ENCODE assay signal across 8 cellular contexts in the genomic region with DNA sequence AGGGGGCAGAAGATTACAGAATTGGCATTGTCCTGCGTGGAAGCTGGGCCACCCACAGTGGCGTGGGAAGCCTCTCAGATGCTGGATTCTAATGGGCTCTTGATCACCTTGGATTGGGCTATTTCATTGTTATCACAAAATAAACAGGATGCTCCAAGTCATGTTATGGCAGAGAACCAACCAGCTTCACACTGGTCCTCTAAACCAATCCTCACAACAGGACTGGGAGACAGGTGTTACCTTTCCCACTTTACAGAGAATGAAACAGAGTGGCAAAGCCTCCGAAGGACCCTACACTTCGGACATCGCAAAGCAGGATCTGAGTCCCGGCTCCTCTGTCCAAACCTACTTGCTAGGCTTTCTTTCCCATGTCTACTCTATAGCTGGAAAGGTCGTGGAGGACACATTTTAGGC. TPM values are rescaled to one million over a fixed set of nuclear protein-coding genes. Genes with fewer than 3 reads are reported as not detected.
DNase-seq lines count a peak whose midpoint lies in the region; ATAC-seq, FAIRE-seq and TF ChIP-seq lines count a peak whose summit lies in the region.

No MANE protein-coding gene starts in this region.

- H3K4me2 ChIP-seq in HepG2 (ENCODE audit: low read depth, low read length): peak overlapping the region; percentile 98

- no peak for TF ChIP-seq EP300 in HepG2 (IDR thresholded peaks at IDR 0.05; ENCODE audit: low read depth in 2 of 2, low read length in 2 of 2)
- no peak for TF ChIP-seq EP300 in HepG2 (CRISPR knock-in tag; IDR thresholded peaks at IDR 0.05; ENCODE audit: borderline replicate concordance)
- TF ChIP-seq EP300 in upper lobe of left lung (IDR thresholded peaks at IDR 0.05): no peak

- DNase-seq in activated naive CD4-positive, alpha-beta T cell treated with anti-CD3 and anti-CD28 coated beads, Interleukin-2, amount 50 U/mL, for 72 hours (ENCODE audit: low spot score in 2 of 2): no peak
- peak; percentile 53 for DNase-seq in astrocyte of the spinal cord (ENCODE audit: low read depth, low spot score)
- no peak for DNase-seq in HepG2 (ENCODE audit: low spot score)
- DNase-seq in upper lobe of left lung: no peak
- no peak for DNase-seq in RPMI8226

- H4K20me1 ChIP-seq in HepG2 (ENCODE audit: insufficient read depth, low read length): no peaks in the 10 kb centered on the region

- H3K36me3 ChIP-seq in HepG2 (replicated peaks in 1 of 2; ENCODE audit: control insufficient read depth in 1 of 2, insufficient read depth in 2 of 2, low read length in 2 of 2) (no peaks in the 10 kb centered on the region), upper lobe of left lung (no peaks in the 10 kb centered on the region)

- H3K27ac Mint-ChIP-seq in activated naive CD4-positive, alpha-beta T cell treated with anti-CD3 and anti-CD28 coated beads, Interleukin-2, amount 50 U/mL, for 24 hours: peak overlapping the region; percentile 55
- peak overlapping the region in 1 of 2 donors; percentile 93 for H3K27ac Mint-ChIP-seq in activated naive CD4-positive, alpha-beta T cell treated with anti-CD3 and anti-CD28 coated beads, Interleukin-2, amount 50 U/mL, for 72 hours

- CTCF ChIA-PET in HepG2 (lab: Yijun Ruan, JAX; ENCODE audit: low intra/inter-chr PET ratio, low total read pairs): no interaction called here

- no peak for ATAC-seq in activated naive CD4-positive, alpha-beta T cell treated with anti-CD3 and anti-CD28 coated beads, Interleukin-2, amount 50 U/mL, for 72 hours
- ATAC-seq in HepG2 (peak; percentile 15), upper lobe of left lung (ENCODE audit: low FRiP score in 2 of 2) (peak; percentile 1), GM21390 (IDR thresholded peaks at IDR 0.05; ENCODE audit: unreplicated experiment) (no peak), HG03460 (IDR thresholded peaks at IDR 0.05; ENCODE audit: unreplicated experiment) (no peak)

- no peak for FAIRE-seq in HepG2 (lab: Jason Lieb, UNC)

- H3K4me3 ChIP-seq in astrocyte of the spinal cord (ENCODE audit: low read depth, low read length) (peak overlapping the region; percentile 92), HepG2 (replicated peaks in 1 of 3; ENCODE audit: insufficient read depth in 1 of 3, low read depth in 2 of 3, low read length in 3 of 3) (peak overlapping the region; percentile 74 to 90 (median 79)), upper lobe of left lung (peak overlapping the region; percentile 61 to 79 (median 74))

- no TSS peak for BruUV-seq in HepG2 (replicated peaks; lab: Mats Ljungman, UMichigan)

- TF ChIP-seq RAD21 in HepG2 (CRISPR knock-in tag; IDR thresholded peaks at IDR 0.05): no peak

- TF ChIP-seq POLR2A in HepG2 (IDR thresholded peaks at IDR 0.05; ENCODE audit: insufficient read depth in 1 of 2, low read depth in 2 of 2, low read length in 2 of 2) (no peak), upper lobe of left lung (IDR thresholded peaks at IDR 0.05) (no peak)

- H3K36me3 Mint-ChIP-seq in activated naive CD4-positive, alpha-beta T cell treated with anti-CD3 and anti-CD28 coated beads, Interleukin-2, amount 50 U/mL, for 24 hours: no peaks in the 10 kb centered on the region
- H3K36me3 Mint-ChIP-seq in activated naive CD4-positive, alpha-beta T cell treated with anti-CD3 and anti-CD28 coated beads, Interleukin-2, amount 50 U/mL, for 72 hours: peaks cover 18 to 27% of the 10 kb centered on the region in 2 donors

- H3K4me3 Mint-ChIP-seq in activated naive CD4-positive, alpha-beta T cell treated with anti-CD3 and anti-CD28 coated beads, Interleukin-2, amount 50 U/mL, for 24 hours: peak overlapping the region; percentile 96

- peaks cover 3% of the 10 kb centered on the region for H3K27me3 Mint-ChIP-seq in activated naive CD4-positive, alpha-beta T cell treated with anti-CD3 and anti-CD28 coated beads, Interleukin-2, amount 50 U/mL, for 24 hours

- H3K27me3 ChIP-seq in HepG2 (ENCODE audit: control insufficient read depth in 1 of 2, insufficient read depth in 2 of 2, low read length in 2 of 2): no peaks in the 10 kb centered on the region; a peak in 1 of 5 replicates
- no peaks in the 10 kb centered on the region for H3K27me3 ChIP-seq in upper lobe of left lung

- H3K27ac ChIP-seq in HepG2 (ENCODE audit: extremely low read length, insufficient read depth, low read length) (peak overlapping the region; percentile 51), upper lobe of left lung (peak overlapping the region; percentile 84 to 95 (median 91))

- peaks cover 38% of the 10 kb centered on the region for H3K79me2 ChIP-seq in HepG2 (ENCODE audit: insufficient read depth, low read length)

- in situ Hi-C loops in astrocyte of the spinal cord (cut with HindIII; ENCODE audit: low sequenced_read_pairs) (no loop called here), HepG2 (cut with HindIII; ENCODE audit: extremely low pct_ligation_motif_present, low pct_unique_long_range_greater_than_20kb) (no loop called here)

- peak overlapping the region; percentile 74 for H3K9ac ChIP-seq in HepG2 (ENCODE audit: insufficient read depth, low read depth, low read length)

- H3K9me3 ChIP-seq in HepG2 (ENCODE audit: low read length) (no peaks in the 10 kb centered on the region), upper lobe of left lung (no peaks in the 10 kb centered on the region)

- WGBS in HepG2 (ENCODE audit: low lambda C conversion rate): 6% methylated on average over 6 of the region's 7 CpGs
- 3 to 9% methylated on average over 7 of the region's 7 CpGs for WGBS in upper lobe of left lung, 2 donors

- TF ChIP-seq CTCF in astrocyte of the spinal cord (IDR thresholded peaks at IDR 0.05; ENCODE audit: low read depth, low read length): no peak
- no peak for TF ChIP-seq CTCF in HepG2 (CRISPR knock-in tag; IDR thresholded peaks at IDR 0.05)
- TF ChIP-seq CTCF in upper lobe of left lung (IDR thresholded peaks at IDR 0.05): no peak

- peaks cover 52% of the 10 kb centered on the region for H3K4me1 Mint-ChIP-seq in activated naive CD4-positive, alpha-beta T cell treated with anti-CD3 and anti-CD28 coated beads, Interleukin-2, amount 50 U/mL, for 24 hours

- POLR2A ChIA-PET in HepG2 (lab: Yijun Ruan, JAX): interaction anchor here (0.6 to 2.3 kb wide), 7 partner anchors 9 to 474 kb away, joined by 3 to 25 read pairs (median 7); partner anchors contain the start of genes DCTN4 and RBM22

- no peaks in the 10 kb centered on the region for H3K9me3 Mint-ChIP-seq in activated naive CD4-positive, alpha-beta T cell treated with anti-CD3 and anti-CD28 coated beads, Interleukin-2, amount 50 U/mL, for 24 hours
- no peaks in the 10 kb centered on the region for H3K9me3 Mint-ChIP-seq in activated naive CD4-positive, alpha-beta T cell treated with anti-CD3 and anti-CD28 coated beads, Interleukin-2, amount 50 U/mL, for 72 hours

- H3K4me1 ChIP-seq in HepG2 (ENCODE audit: insufficient read depth, low read length) (peaks cover 53% of the 10 kb centered on the region), upper lobe of left lung (peaks cover 26 to 37% (median 33%) of the 10 kb centered on the region in 4 donors)

- H2AFZ ChIP-seq in HepG2 (ENCODE audit: low read length): peak overlapping the region; percentile 92

- intact Hi-C loops in HepG2 (cut with micrococcal nuclease; ENCODE audit: unreplicated experiment): loop anchor here (1.0 to 5.0 kb wide), 2 partner anchors 16 to 216 kb away; no protein-coding TSS in a partner anchor

RNA-seq across cellular contexts. Expression of gene SMIM3, which starts 0.4 kb away (rescaled TPM):
- total RNA-seq in activated naive CD4-positive, alpha-beta T cell treated with anti-CD3 and anti-CD28 coated beads, Interleukin-2, amount 50 U/mL, for 72 hours: 10 to 100 TPM; 27.1 to 33.0 TPM
- 11.6 and 14.1 TPM in 2 replicates for total RNA-seq in HepG2 (2016; rRNA removed; fragmentation: Illumina TruSeq; extraction: Trizol)
- total RNA-seq in HepG2 (2016; cell fraction: cytosol; rRNA removed; fragmentation: Illumina TruSeq; extraction: Trizol; ENCODE audit: low read depth): 17.2 and 21.9 TPM in 2 replicates
- 12.8 and 13.2 TPM in 2 replicates for total RNA-seq in HepG2 (2016; cell fraction: insoluble cytoplasmic fraction; rRNA removed; fragmentation: Illumina TruSeq; extraction: Trizol)
- 26.9 and 32.8 TPM in 2 replicates for total RNA-seq in HepG2 (2016; cell fraction: membrane; rRNA removed; fragmentation: Illumina TruSeq; extraction: Trizol)
- 5.2 and 6.0 TPM in 2 replicates for total RNA-seq in HepG2 (2016; cell fraction: nucleus; rRNA removed; fragmentation: Illumina TruSeq; extraction: Trizol)
- 71.3 and 96.7 TPM in 2 replicates for polyA plus RNA-seq in HepG2 (2011; rRNA removed)
- polyA plus RNA-seq in HepG2 (2011; cell fraction: cytosol; rRNA removed): 110 and 111 TPM in 2 replicates
- polyA plus RNA-seq in HepG2 (2011; cell fraction: nucleus; rRNA removed): 25.5 and 30.6 TPM in 2 replicates
- polyA plus RNA-seq in HepG2 (2012): 81.2 and 85.5 TPM in 2 replicates
- polyA plus RNA-seq in HepG2 (2016; cell fraction: cytosol; fragmentation: Illumina TruSeq; extraction: Trizol; ENCODE audit: low read depth): 17.8 and 26.6 TPM in 2 replicates
- 12.2 and 14.7 TPM in 2 replicates for polyA plus RNA-seq in HepG2 (2016; cell fraction: insoluble cytoplasmic fraction; fragmentation: Illumina TruSeq; extraction: Trizol; ENCODE audit: low read depth)
- 22.1 and 31.4 TPM in 2 replicates for polyA plus RNA-seq in HepG2 (2016; cell fraction: membrane; fragmentation: Illumina TruSeq; extraction: Trizol; ENCODE audit: low read depth)
- polyA plus RNA-seq in HepG2 (2016; cell fraction: nucleus; fragmentation: Illumina TruSeq; extraction: Trizol; ENCODE audit: insufficient read depth, low read depth): 8.9 and 9.4 TPM in 2 replicates
- 0.09 and 62.7 TPM in 2 replicates for polyA minus RNA-seq in HepG2 (2011; rRNA and poly(A)+ RNA removed; ENCODE audit: low replicate concordance)
- polyA minus RNA-seq in HepG2 (2011; cell fraction: cytosol; rRNA and poly(A)+ RNA removed): 32.4 and 33.9 TPM in 2 replicates
- 9.8 and 12.9 TPM in 2 replicates for polyA minus RNA-seq in HepG2 (2011; cell fraction: nucleus; rRNA and poly(A)+ RNA removed)
- total RNA-seq in upper lobe of left lung: 10 to 100 TPM; 20.4 to 40.0 (median 21.6) TPM

RNA-seq across cellular contexts. Expression of gene DCTN4, which starts 19.3 kb away (rescaled TPM):
- 10 to 100 TPM; 44.0 to 56.4 TPM for total RNA-seq in activated naive CD4-positive, alpha-beta T cell treated with anti-CD3 and anti-CD28 coated beads, Interleukin-2, amount 50 U/mL, for 72 hours
- total RNA-seq in HepG2 (2016; rRNA removed; fragmentation: Illumina TruSeq; extraction: Trizol) (26.9 and 39.7 TPM in 2 replicates), upper lobe of left lung (100 to 1,000 TPM in 1 of 6 donors, 10 to 100 TPM in 5; 37.8 to 111 (median 71.4) TPM)
- total RNA-seq in HepG2 (2016; cell fraction: cytosol; rRNA removed; fragmentation: Illumina TruSeq; extraction: Trizol; ENCODE audit: low read depth): 3.5 and 5.2 TPM in 2 replicates
- total RNA-seq in HepG2 (2016; cell fraction: insoluble cytoplasmic fraction; rRNA removed; fragmentation: Illumina TruSeq; extraction: Trizol): 28.4 and 40.9 TPM in 2 replicates
- 16.8 and 20.1 TPM in 2 replicates for total RNA-seq in HepG2 (2016; cell fraction: membrane; rRNA removed; fragmentation: Illumina TruSeq; extraction: Trizol)
- total RNA-seq in HepG2 (2016; cell fraction: nucleus; rRNA removed; fragmentation: Illumina TruSeq; extraction: Trizol): 29.2 and 37.4 TPM in 2 replicates
- 21.5 and 24.1 TPM in 2 replicates for polyA plus RNA-seq in HepG2 (2011; rRNA removed)
- polyA plus RNA-seq in HepG2 (2011; cell fraction: cytosol; rRNA removed): 17.3 and 22.7 TPM in 2 replicates
- polyA plus RNA-seq in HepG2 (2011; cell fraction: nucleus; rRNA removed): 18.6 and 20.3 TPM in 2 replicates
- polyA plus RNA-seq in HepG2 (2012): 18.3 and 23.7 TPM in 2 replicates
- polyA plus RNA-seq in HepG2 (2016; cell fraction: cytosol; fragmentation: Illumina TruSeq; extraction: Trizol; ENCODE audit: low read depth): 1.7 and 1.8 TPM in 2 replicates
- polyA plus RNA-seq in HepG2 (2016; cell fraction: insoluble cytoplasmic fraction; fragmentation: Illumina TruSeq; extraction: Trizol; ENCODE audit: low read depth): 42.0 and 42.5 TPM in 2 replicates
- 7.3 and 8.7 TPM in 2 replicates for polyA plus RNA-seq in HepG2 (2016; cell fraction: membrane; fragmentation: Illumina TruSeq; extraction: Trizol; ENCODE audit: low read depth)
- polyA plus RNA-seq in HepG2 (2016; cell fraction: nucleus; fragmentation: Illumina TruSeq; extraction: Trizol; ENCODE audit: insufficient read depth, low read depth): 24.5 and 29.7 TPM in 2 replicates
- polyA minus RNA-seq in HepG2 (2011; rRNA and poly(A)+ RNA removed; ENCODE audit: low replicate concordance): 41.6 and 54.4 TPM in 2 replicates
- 26.7 and 27.0 TPM in 2 replicates for polyA minus RNA-seq in HepG2 (2011; cell fraction: cytosol; rRNA and poly(A)+ RNA removed)
- 59.4 and 66.0 TPM in 2 replicates for polyA minus RNA-seq in HepG2 (2011; cell fraction: nucleus; rRNA and poly(A)+ RNA removed)

Comparison
In these comparisons a context has a peak if more than half of its experiments do, and no peak if none do; other contexts are left out.
1. ATAC-seq: peak in HepG2 (single experiment) and upper lobe of left lung (2 of 2); none in activated naive CD4-positive, alpha-beta T cell treated with anti-CD3 and anti-CD28 coated beads, Interleukin-2, amount 50 U/mL, for 72 hours (0 of 2), GM21390 (single experiment) and HG03460 (single experiment).
2. Peak in every context shown above with its lines, with median percentiles within 50 percentile points of each other: H3K4me3 ChIP-seq.